In the genomic region with DNA sequence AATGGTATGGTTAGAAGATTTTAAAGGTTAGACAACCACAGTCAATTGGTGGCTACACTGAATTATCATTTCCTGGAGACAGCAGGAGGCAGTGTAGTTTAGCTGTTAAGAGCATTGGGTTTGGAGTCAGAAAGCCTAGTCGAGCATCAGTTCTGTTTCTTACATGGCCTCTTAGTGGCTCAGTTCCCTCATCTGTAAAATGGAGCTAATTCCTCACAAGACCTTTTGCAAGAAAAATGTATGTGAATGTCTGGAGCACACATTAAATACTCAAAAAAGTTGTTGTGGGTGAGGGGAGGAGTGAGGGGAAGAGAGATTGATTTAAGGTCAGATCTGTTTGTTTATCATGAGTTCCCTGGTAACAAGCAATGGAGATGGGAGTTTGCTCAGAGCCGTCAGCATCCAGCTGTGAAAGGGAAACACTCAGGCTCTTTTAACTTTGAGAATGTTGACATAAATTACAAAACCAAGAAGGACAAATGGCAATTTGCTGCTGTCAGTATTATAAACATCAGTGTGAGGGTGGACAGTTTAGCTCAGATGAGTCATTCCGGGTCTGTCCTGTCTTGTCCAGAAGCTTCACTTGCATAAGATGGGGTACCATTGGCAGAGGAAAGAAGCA, we compare ENCODE assay signal across 1 cellular context.
A peak's percentile ranks its signal among the peaks of the same experiment; 100 is the strongest.
TF ChIP-seq lines count a peak whose summit lies in the region.

No MANE protein-coding gene starts in this region.

TF ChIP-seq in K562, 482 proteins besides CTCF, POLR2A, EP300 and RAD21 (continued from another document and continues in another):
- TF ChIP-seq, protein P1, sequence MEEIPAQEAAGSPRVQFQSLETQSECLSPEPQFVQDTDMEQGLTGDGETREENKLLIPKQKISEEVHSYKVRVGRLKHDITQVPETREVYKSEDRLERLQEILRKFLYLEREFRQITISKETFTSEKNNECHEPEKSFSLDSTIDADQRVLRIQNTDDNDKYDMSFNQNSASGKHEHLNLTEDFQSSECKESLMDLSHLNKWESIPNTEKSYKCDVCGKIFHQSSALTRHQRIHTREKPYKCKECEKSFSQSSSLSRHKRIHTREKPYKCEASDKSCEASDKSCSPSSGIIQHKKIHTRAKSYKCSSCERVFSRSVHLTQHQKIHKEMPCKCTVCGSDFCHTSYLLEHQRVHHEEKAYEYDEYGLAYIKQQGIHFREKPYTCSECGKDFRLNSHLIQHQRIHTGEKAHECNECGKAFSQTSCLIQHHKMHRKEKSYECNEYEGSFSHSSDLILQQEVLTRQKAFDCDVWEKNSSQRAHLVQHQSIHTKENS (CRISPR knock-in tag; IDR thresholded peaks at IDR 0.05), result no peak
- no peak for TF ChIP-seq XRCC4 (IDR thresholded peaks at IDR 0.05; ENCODE audit: extremely low read depth, insufficient read depth, insufficient read length)
- TF ChIP-seq, protein P2, sequence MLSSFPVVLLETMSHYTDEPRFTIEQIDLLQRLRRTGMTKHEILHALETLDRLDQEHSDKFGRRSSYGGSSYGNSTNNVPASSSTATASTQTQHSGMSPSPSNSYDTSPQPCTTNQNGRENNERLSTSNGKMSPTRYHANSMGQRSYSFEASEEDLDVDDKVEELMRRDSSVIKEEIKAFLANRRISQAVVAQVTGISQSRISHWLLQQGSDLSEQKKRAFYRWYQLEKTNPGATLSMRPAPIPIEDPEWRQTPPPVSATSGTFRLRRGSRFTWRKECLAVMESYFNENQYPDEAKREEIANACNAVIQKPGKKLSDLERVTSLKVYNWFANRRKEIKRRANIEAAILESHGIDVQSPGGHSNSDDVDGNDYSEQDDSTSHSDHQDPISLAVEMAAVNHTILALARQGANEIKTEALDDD (IDR thresholded peaks at IDR 0.05), result peak; percentile 27; the same call in 1 of the 2 replicates
- TF ChIP-seq, protein P3, sequence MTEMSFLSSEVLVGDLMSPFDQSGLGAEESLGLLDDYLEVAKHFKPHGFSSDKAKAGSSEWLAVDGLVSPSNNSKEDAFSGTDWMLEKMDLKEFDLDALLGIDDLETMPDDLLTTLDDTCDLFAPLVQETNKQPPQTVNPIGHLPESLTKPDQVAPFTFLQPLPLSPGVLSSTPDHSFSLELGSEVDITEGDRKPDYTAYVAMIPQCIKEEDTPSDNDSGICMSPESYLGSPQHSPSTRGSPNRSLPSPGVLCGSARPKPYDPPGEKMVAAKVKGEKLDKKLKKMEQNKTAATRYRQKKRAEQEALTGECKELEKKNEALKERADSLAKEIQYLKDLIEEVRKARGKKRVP (CRISPR knock-in tag; IDR thresholded peaks at IDR 0.05), result no peak
- peak; percentile 11 for TF ChIP-seq ZFP36 (IDR thresholded peaks at IDR 0.05; ENCODE audit: low read depth, low read length, partially characterized antibody)
- TF ChIP-seq, protein P4, sequence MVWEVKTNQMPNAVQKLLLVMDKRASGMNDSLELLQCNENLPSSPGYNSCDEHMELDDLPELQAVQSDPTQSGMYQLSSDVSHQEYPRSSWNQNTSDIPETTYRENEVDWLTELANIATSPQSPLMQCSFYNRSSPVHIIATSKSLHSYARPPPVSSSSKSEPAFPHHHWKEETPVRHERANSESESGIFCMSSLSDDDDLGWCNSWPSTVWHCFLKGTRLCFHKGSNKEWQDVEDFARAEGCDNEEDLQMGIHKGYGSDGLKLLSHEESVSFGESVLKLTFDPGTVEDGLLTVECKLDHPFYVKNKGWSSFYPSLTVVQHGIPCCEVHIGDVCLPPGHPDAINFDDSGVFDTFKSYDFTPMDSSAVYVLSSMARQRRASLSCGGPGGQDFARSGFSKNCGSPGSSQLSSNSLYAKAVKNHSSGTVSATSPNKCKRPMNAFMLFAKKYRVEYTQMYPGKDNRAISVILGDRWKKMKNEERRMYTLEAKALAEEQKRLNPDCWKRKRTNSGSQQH (CRISPR knock-in tag; IDR thresholded peaks at IDR 0.05), result no peak
- TF ChIP-seq HDAC8 (tag; IDR thresholded peaks at IDR 0.05), result no peak
- TF ChIP-seq, protein P5, sequence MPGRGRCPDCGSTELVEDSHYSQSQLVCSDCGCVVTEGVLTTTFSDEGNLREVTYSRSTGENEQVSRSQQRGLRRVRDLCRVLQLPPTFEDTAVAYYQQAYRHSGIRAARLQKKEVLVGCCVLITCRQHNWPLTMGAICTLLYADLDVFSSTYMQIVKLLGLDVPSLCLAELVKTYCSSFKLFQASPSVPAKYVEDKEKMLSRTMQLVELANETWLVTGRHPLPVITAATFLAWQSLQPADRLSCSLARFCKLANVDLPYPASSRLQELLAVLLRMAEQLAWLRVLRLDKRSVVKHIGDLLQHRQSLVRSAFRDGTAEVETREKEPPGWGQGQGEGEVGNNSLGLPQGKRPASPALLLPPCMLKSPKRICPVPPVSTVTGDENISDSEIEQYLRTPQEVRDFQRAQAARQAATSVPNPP (IDR thresholded peaks at IDR 0.05; ENCODE audit: borderline replicate concordance, insufficient read depth, insufficient read length), result no peak
- no peak for TF ChIP-seq ETS2 (tag; IDR thresholded peaks at IDR 0.05; ENCODE audit: borderline replicate concordance, poor library complexity, severe bottlenecking)
- TF ChIP-seq NFIC (IDR thresholded peaks at IDR 0.05), result no peak
- TF ChIP-seq HIVEP1 (CRISPR knock-in tag; IDR thresholded peaks at IDR 0.05), result no peak
- TF ChIP-seq KLF6 (CRISPR knock-in tag; IDR thresholded peaks at IDR 0.05; ENCODE audit: borderline replicate concordance), result no peak
- TF ChIP-seq, protein P6, sequence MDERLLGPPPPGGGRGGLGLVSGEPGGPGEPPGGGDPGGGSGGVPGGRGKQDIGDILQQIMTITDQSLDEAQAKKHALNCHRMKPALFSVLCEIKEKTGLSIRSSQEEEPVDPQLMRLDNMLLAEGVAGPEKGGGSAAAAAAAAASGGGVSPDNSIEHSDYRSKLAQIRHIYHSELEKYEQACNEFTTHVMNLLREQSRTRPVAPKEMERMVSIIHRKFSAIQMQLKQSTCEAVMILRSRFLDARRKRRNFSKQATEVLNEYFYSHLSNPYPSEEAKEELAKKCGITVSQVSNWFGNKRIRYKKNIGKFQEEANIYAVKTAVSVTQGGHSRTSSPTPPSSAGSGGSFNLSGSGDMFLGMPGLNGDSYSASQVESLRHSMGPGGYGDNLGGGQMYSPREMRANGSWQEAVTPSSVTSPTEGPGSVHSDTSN (CRISPR knock-in tag; IDR thresholded peaks at IDR 0.05; ENCODE audit: low read depth), result no peak
- TF ChIP-seq, protein P6 (tag; conservative IDR thresholded peaks at IDR 0.05; ENCODE audit: low read depth), result peak; percentile 82
- TF ChIP-seq, protein P7, sequence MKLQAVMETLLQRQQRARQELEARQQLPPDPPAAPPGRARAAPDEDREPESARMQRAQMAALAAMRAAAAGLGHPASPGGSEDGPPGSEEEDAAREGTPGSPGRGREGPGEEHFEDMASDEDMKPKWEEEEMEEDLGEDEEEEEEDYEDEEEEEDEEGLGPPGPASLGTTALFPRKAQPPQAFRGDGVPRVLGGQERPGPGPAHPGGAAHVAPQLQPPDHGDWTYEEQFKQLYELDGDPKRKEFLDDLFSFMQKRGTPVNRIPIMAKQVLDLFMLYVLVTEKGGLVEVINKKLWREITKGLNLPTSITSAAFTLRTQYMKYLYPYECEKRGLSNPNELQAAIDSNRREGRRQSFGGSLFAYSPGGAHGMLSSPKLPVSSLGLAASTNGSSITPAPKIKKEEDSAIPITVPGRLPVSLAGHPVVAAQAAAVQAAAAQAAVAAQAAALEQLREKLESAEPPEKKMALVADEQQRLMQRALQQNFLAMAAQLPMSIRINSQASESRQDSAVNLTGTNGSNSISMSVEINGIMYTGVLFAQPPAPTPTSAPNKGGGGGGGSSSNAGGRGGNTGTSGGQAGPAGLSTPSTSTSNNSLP (IDR thresholded peaks at IDR 0.05; ENCODE audit: borderline replicate concordance, low read depth, low read length), result no peak
- TF ChIP-seq TSC22D4 (tag; IDR thresholded peaks at IDR 0.05), result no peak
- TF ChIP-seq KDM2B (CRISPR knock-in tag; IDR thresholded peaks at IDR 0.05), result no peak
- TF ChIP-seq ZNF274 (IDR thresholded peaks at IDR 0.05; ENCODE audit: borderline replicate concordance, low read depth, low read length), result no peak
- TF ChIP-seq POLR2H (tag; IDR thresholded peaks at IDR 0.05; ENCODE audit: low read depth), result no peak
- TF ChIP-seq HMGN3 (IDR thresholded peaks at IDR 0.05; ENCODE audit: borderline replicate concordance, extremely low read depth, insufficient read length, low read depth, low read length), result no peak
- TF ChIP-seq NEUROD1 (IDR thresholded peaks at IDR 0.05; ENCODE audit: borderline replicate concordance, low read depth, low read length, partially characterized antibody), result no peak
- no peak for TF ChIP-seq ZFP1 (CRISPR knock-in tag; IDR thresholded peaks at IDR 0.05)
- TF ChIP-seq ZC3H11A (IDR thresholded peaks at IDR 0.05; ENCODE audit: low read depth, low read length), result no peak
- no peak for TF ChIP-seq ETV1 (tag; conservative IDR thresholded peaks at IDR 0.05; ENCODE audit: low read depth)
- TF ChIP-seq CHD4 (IDR thresholded peaks at IDR 0.05; ENCODE audit: insufficient read depth, insufficient replicate concordance, low read depth, low read length, poor library complexity, severe bottlenecking), result peak; percentile 38
- no peak for TF ChIP-seq GTF2A2 (tag; IDR thresholded peaks at IDR 0.05)
- TF ChIP-seq TEAD4 (IDR thresholded peaks at IDR 0.05; ENCODE audit: low read length), result no peak; the same call in 1 of the 2 replicates
- TF ChIP-seq TEAD4 (CRISPR knock-in tag; IDR thresholded peaks at IDR 0.05; ENCODE audit: borderline replicate concordance), result no peak
- TF ChIP-seq ARID1B (IDR thresholded peaks at IDR 0.05), result 0 out of 2 replicates have a peak, but pooled peaks have one; percentile 9
- TF ChIP-seq NFXL1 (CRISPR knock-in tag; IDR thresholded peaks at IDR 0.05), result no peak
- TF ChIP-seq KAT8 (IDR thresholded peaks at IDR 0.05; ENCODE audit: low read depth), result no peak
- TF ChIP-seq RUNX1 (IDR thresholded peaks at IDR 0.05; ENCODE audit: low read depth), result no peak
- TF ChIP-seq SMAD4 (CRISPR knock-in tag; conservative IDR thresholded peaks at IDR 0.05), result no peak
- no peak for TF ChIP-seq ZBTB1 (CRISPR knock-in tag; IDR thresholded peaks at IDR 0.05; ENCODE audit: borderline replicate concordance, low read depth)
- no peak for TF ChIP-seq FOS (IDR thresholded peaks at IDR 0.05; ENCODE audit: extremely low read depth, insufficient read length)
- no peak for TF ChIP-seq ZNF239 (CRISPR knock-in tag; IDR thresholded peaks at IDR 0.05)
- TF ChIP-seq POLR2G (IDR thresholded peaks at IDR 0.05; ENCODE audit: low read depth, low read length), result no peak
- TF ChIP-seq TOE1 (IDR thresholded peaks at IDR 0.05; ENCODE audit: borderline replicate concordance), result no peak
- no peak for TF ChIP-seq TOE1 (CRISPR knock-in tag; IDR thresholded peaks at IDR 0.05; ENCODE audit: borderline replicate concordance, low read depth)
- peak; percentile 82 for TF ChIP-seq FOXJ2 (tag; IDR thresholded peaks at IDR 0.05)
- no peak for TF ChIP-seq HNRNPLL (IDR thresholded peaks at IDR 0.05; ENCODE audit: low read depth, low read length, poor library complexity, severe bottlenecking)
- TF ChIP-seq, protein P8, sequence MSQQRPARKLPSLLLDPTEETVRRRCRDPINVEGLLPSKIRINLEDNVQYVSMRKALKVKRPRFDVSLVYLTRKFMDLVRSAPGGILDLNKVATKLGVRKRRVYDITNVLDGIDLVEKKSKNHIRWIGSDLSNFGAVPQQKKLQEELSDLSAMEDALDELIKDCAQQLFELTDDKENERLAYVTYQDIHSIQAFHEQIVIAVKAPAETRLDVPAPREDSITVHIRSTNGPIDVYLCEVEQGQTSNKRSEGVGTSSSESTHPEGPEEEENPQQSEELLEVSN (IDR thresholded peaks at IDR 0.05; ENCODE audit: borderline replicate concordance in 1 of 2, extremely low read depth in 1 of 2, insufficient read depth in 1 of 2, insufficient read length in 1 of 2, low read depth in 1 of 2, low read length in 1 of 2, poor library complexity in 1 of 2, severe bottlenecking in 1 of 2), result no peak
- no peak for TF ChIP-seq CEBPG (CRISPR knock-in tag; IDR thresholded peaks at IDR 0.05)
- TF ChIP-seq CEBPG (tag; conservative IDR thresholded peaks at IDR 0.05 in 1 of 2, IDR thresholded peaks at IDR 0.05 in 1 of 2), result peak in 1 of 2 experiments; percentile 66; a peak in 3 of 4 replicates
- TF ChIP-seq HNRNPH1 (optimal IDR thresholded peaks at IDR 0.05; ENCODE audit: low read depth, low read length), result no peak
- TF ChIP-seq JUND (IDR thresholded peaks at IDR 0.05; ENCODE audit: borderline replicate concordance, low read depth, low read length), result peak; percentile 69; the same call in 1 of the 2 replicates
- TF ChIP-seq JUND (tag; IDR thresholded peaks at IDR 0.05; ENCODE audit: borderline replicate concordance, low read depth, low read length), result no peak; the same call in 1 of the 3 replicates
- no peak for TF ChIP-seq HOXB6 (CRISPR knock-in tag; IDR thresholded peaks at IDR 0.05; ENCODE audit: borderline replicate concordance)
- TF ChIP-seq KDM1A (IDR thresholded peaks at IDR 0.05), result peak; percentile 52 to 80; a peak in 3 of 4 replicates
- no peak for TF ChIP-seq CXXC5 (CRISPR knock-in tag; IDR thresholded peaks at IDR 0.05)
- TF ChIP-seq HDAC1 (IDR thresholded peaks at IDR 0.05), result peak in 1 of 2 experiments; percentile 50; a peak in 1 of 4 replicates
- no peak for TF ChIP-seq KLF1 (tag; IDR thresholded peaks at IDR 0.05)
- no peak for TF ChIP-seq ZNF830 (CRISPR knock-in tag; IDR thresholded peaks at IDR 0.05)
- TF ChIP-seq SNIP1 (IDR thresholded peaks at IDR 0.05; ENCODE audit: low read depth), result no peak
- TF ChIP-seq CBFA2T3 (IDR thresholded peaks at IDR 0.05), result no peak
- no peak for TF ChIP-seq FOXM1 (IDR thresholded peaks at IDR 0.05; ENCODE audit: low read depth)
- TF ChIP-seq FOXM1 (CRISPR knock-in tag; IDR thresholded peaks at IDR 0.05; ENCODE audit: low read depth), result no peak
- no peak for TF ChIP-seq BRD4 (IDR thresholded peaks at IDR 0.05)
- no peak; the same call in 1 of the 2 replicates for TF ChIP-seq CC2D1A (IDR thresholded peaks at IDR 0.05)
- TF ChIP-seq, protein P9, sequence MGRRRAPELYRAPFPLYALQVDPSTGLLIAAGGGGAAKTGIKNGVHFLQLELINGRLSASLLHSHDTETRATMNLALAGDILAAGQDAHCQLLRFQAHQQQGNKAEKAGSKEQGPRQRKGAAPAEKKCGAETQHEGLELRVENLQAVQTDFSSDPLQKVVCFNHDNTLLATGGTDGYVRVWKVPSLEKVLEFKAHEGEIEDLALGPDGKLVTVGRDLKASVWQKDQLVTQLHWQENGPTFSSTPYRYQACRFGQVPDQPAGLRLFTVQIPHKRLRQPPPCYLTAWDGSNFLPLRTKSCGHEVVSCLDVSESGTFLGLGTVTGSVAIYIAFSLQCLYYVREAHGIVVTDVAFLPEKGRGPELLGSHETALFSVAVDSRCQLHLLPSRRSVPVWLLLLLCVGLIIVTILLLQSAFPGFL (CRISPR knock-in tag; IDR thresholded peaks at IDR 0.05), result no peak
- no peak for TF ChIP-seq ZNF717 (CRISPR knock-in tag; IDR thresholded peaks at IDR 0.05)
- TF ChIP-seq STAT5A (IDR thresholded peaks at IDR 0.05; ENCODE audit: borderline replicate concordance, low read length), result no peak
- TF ChIP-seq SIN3B (IDR thresholded peaks at IDR 0.05; ENCODE audit: low read depth), result no peak
